ENCODE assay signal across 14 cellular contexts in genomic region chr9:3954950-3955670, GRCh38.
DNase-seq lines count a peak whose midpoint lies in the region; ATAC-seq and FAIRE-seq lines count a peak whose summit lies in the region.
"Had no signal": no experiment of that assay in that cellular context is flagged by ENCODE, and none has a peak within 500 bp of the region (broad histone marks: within the 10 kb centered on the region; RNA-seq: fewer than 3 reads in every experiment).

No MANE protein-coding gene starts in this region.

- peaks cover 0 to 3% of the 10 kb centered on the region in 2 donors for H3K4me1 ChIP-seq in small intestine (ENCODE audit: control insufficient read depth in 2 of 2, insufficient read depth in 1 of 2, low read depth in 1 of 2, low read length in 1 of 2)
- H3K4me1 ChIP-seq in CD8-positive, alpha-beta memory T cell (ENCODE audit: insufficient read depth, low read length) = no peaks in the 10 kb centered on the region

- intact Hi-C loops in activated CD4-positive, alpha-beta T cell treated with anti-CD3 and anti-CD28 coated beads for 36 hours (cut with DNase I, micrococcal nuclease) = no loop called here

- H3K4me1 Mint-ChIP-seq in activated CD4-positive, alpha-beta T cell treated with anti-CD3 and anti-CD28 coated beads for 36 hours = peaks cover 2% of the 10 kb centered on the region
- no peaks in the 10 kb centered on the region for H3K4me1 Mint-ChIP-seq in CD8-positive, alpha-beta memory T cell
- H3K4me1 Mint-ChIP-seq: activated CD8-positive, alpha-beta memory T cell treated with anti-CD3 and anti-CD28 coated beads, Interleukin-2, amount 10 ng/mL, durations not matched to agents 7 days and 5 days had no signal

- H3K36me3 Mint-ChIP-seq in activated CD4-positive, alpha-beta T cell treated with anti-CD3 and anti-CD28 coated beads for 36 hours (ENCODE audit: low read depth) = no peaks in the 10 kb centered on the region
- no peaks in the 10 kb centered on the region for H3K36me3 Mint-ChIP-seq in CD8-positive, alpha-beta memory T cell
- H3K36me3 Mint-ChIP-seq: activated CD8-positive, alpha-beta memory T cell treated with anti-CD3 and anti-CD28 coated beads, Interleukin-2, amount 10 ng/mL, durations not matched to agents 7 days and 5 days had no signal

- no peak overlapping the region for H3K27ac Mint-ChIP-seq in activated CD4-positive, alpha-beta T cell treated with anti-CD3 and anti-CD28 coated beads for 36 hours
- H3K27ac Mint-ChIP-seq in CD8-positive, alpha-beta memory T cell = no peak overlapping the region
- H3K27ac Mint-ChIP-seq: activated CD8-positive, alpha-beta memory T cell treated with anti-CD3 and anti-CD28 coated beads, Interleukin-2, amount 10 ng/mL, durations not matched to agents 7 days and 5 days had no signal

- H3K4me3 Mint-ChIP-seq in activated CD4-positive, alpha-beta T cell treated with anti-CD3 and anti-CD28 coated beads for 36 hours = no peak overlapping the region
- H3K4me3 Mint-ChIP-seq in CD8-positive, alpha-beta memory T cell = no peak overlapping the region
- H3K4me3 Mint-ChIP-seq: activated CD8-positive, alpha-beta memory T cell treated with anti-CD3 and anti-CD28 coated beads, Interleukin-2, amount 10 ng/mL, durations not matched to agents 7 days and 5 days had no signal

- no peaks in the 10 kb centered on the region for H3K27me3 Mint-ChIP-seq in activated CD4-positive, alpha-beta T cell treated with anti-CD3 and anti-CD28 coated beads for 36 hours
- peaks cover 0 to 6% of the 10 kb centered on the region in 2 donors for H3K27me3 Mint-ChIP-seq in CD8-positive, alpha-beta memory T cell

- H3K27me3 ChIP-seq in small intestine (ENCODE audit: control insufficient read depth in 2 of 2, insufficient read depth in 2 of 2, low read length in 2 of 2) = no peaks in the 10 kb centered on the region
- no peaks in the 10 kb centered on the region for H3K27me3 ChIP-seq in CD8-positive, alpha-beta memory T cell (ENCODE audit: insufficient read depth, low read length, poor library complexity, severe bottlenecking)

- H3K9me3 ChIP-seq in small intestine (ENCODE audit: control insufficient read depth, low read depth) = no peaks in the 10 kb centered on the region
- no peaks in the 10 kb centered on the region for H3K9me3 ChIP-seq in CD8-positive, alpha-beta memory T cell (ENCODE audit: low read length)

- FAIRE-seq in endometrium (lab: Jason Lieb, UNC) (peak; percentile 90), small intestine (lab: Jason Lieb, UNC) (no peak)
- FAIRE-seq: endothelial cell of umbilical vein, GM12878 had no signal

- WGBS in small intestine, 3 donors = 65 to 77% (median 69%) methylated on average over 11 of the region's 11 CpGs

- H3K4me3 ChIP-seq in small intestine (ENCODE audit: low read depth in 1 of 2, low read length in 2 of 2) = no peak overlapping the region
- no peak overlapping the region for H3K4me3 ChIP-seq in CD8-positive, alpha-beta memory T cell (ENCODE audit: low read length)
- H3K4me3 ChIP-seq: GM12878 had no signal

- CTCF ChIA-PET in activated CD4-positive, alpha-beta T cell treated with anti-CD3 and anti-CD28 coated beads for 36 hours (lab: Charles Lee) = interaction anchor here (0.6 to 1.0 kb wide), 3 partner anchors 9 to 167 kb away, joined by 3 read pairs; no protein-coding TSS in a partner anchor
- CTCF ChIA-PET in CD8-positive, alpha-beta memory T cell (lab: Charles Lee) = no interaction called here

- no peaks in the 10 kb centered on the region for H3K9me3 Mint-ChIP-seq in activated CD4-positive, alpha-beta T cell treated with anti-CD3 and anti-CD28 coated beads for 36 hours (ENCODE audit: low read depth)
- peaks cover 0 to 3% (median 0%) of the 10 kb centered on the region in 5 donors for H3K9me3 Mint-ChIP-seq in CD8-positive, alpha-beta memory T cell

- no peaks in the 10 kb centered on the region for H3K36me3 ChIP-seq in small intestine (ENCODE audit: control insufficient read depth in 2 of 2, insufficient read depth in 2 of 2, low read length in 2 of 2)
- no peaks in the 10 kb centered on the region for H3K36me3 ChIP-seq in CD8-positive, alpha-beta memory T cell (ENCODE audit: insufficient read depth, low read length)

- POLR2A ChIA-PET in activated CD4-positive, alpha-beta T cell treated with anti-CD3 and anti-CD28 coated beads for 36 hours (lab: Charles Lee) = no interaction called here
- POLR2A ChIA-PET in CD8-positive, alpha-beta memory T cell (lab: Charles Lee) = no interaction called here

- DNase-seq in activated CD4-positive, alpha-beta T cell treated with anti-CD3 and anti-CD28 coated beads for 36 hours = peak; percentile 32
- no peak for DNase-seq in activated CD4-positive, alpha-beta T cell treated with anti-CD3 and anti-CD28 coated beads for 1 hour
- DNase-seq in RPMI7951 (ENCODE audit: low read depth) = peak; percentile 64
- peak; percentile 20 for DNase-seq in small intestine
- DNase-seq in NCI-H345 (lab: John Stamatoyannopoulos, UW) = no peak
- no peak for DNase-seq in CD8-positive, alpha-beta memory T cell
- DNase-seq: ACHN; activated CD8-positive, alpha-beta memory T cell treated with anti-CD3 and anti-CD28 coated beads, Interleukin-2, amount 10 ng/mL, durations not matched to agents 7 days and 5 days; DMS 273 treated with DMSO at 0.1 percent for 48 hours; trophoblast cell had no signal

- no peak overlapping the region for H3K27ac ChIP-seq in small intestine (ENCODE audit: low read depth in 1 of 2, low read length in 1 of 2)
- no peak overlapping the region for H3K27ac ChIP-seq in CD8-positive, alpha-beta memory T cell (ENCODE audit: low read depth, low read length)

- peak; percentile 42 for ATAC-seq in activated CD4-positive, alpha-beta T cell treated with anti-CD3 and anti-CD28 coated beads for 36 hours
- no peak for ATAC-seq in HG02884 (IDR thresholded peaks at IDR 0.05; ENCODE audit: unreplicated experiment)
- ATAC-seq: activated CD8-positive, alpha-beta memory T cell treated with anti-CD3 and anti-CD28 coated beads, Interleukin-2, amount 10 ng/mL, durations not matched to agents 7 days and 5 days; GM12878 had no signal

Comparison
In these comparisons a context has a peak if more than half of its experiments do, and no peak if none do; other contexts are left out.
1. DNase-seq: peak in activated CD4-positive, alpha-beta T cell treated with anti-CD3 and anti-CD28 coated beads for 36 hours (single experiment), RPMI7951 (single experiment) and small intestine (single experiment); none in activated CD4-positive, alpha-beta T cell treated with anti-CD3 and anti-CD28 coated beads for 1 hour (single experiment), NCI-H345 (single experiment) and CD8-positive, alpha-beta memory T cell (0 of 5).